ENCODE assay signal across 9 cellular contexts in genomic region chr5:32506251-32506661, GRCh38.
A peak's percentile ranks its signal among the peaks of the same experiment; 100 is the strongest.
DNase-seq lines count a peak whose midpoint lies in the region; ATAC-seq and TF ChIP-seq lines count a peak whose summit lies in the region.
"Had no signal": no experiment of that assay in that cellular context is flagged by ENCODE, and none has a peak within 500 bp of the region (broad histone marks: within the 10 kb centered on the region; RNA-seq: fewer than 3 reads in every experiment).

No MANE protein-coding gene starts in this region.

- intact Hi-C loops in lower lobe of right lung (cut with DNase I) (no loop called here), upper lobe of right lung (cut with DNase I) (no loop called here)

- in situ Hi-C loops in astrocyte of the cerebellum (cut with HindIII; ENCODE audit: low sequenced_read_pairs) = no loop called here

- DNase-seq in DMS53 (lab: John Stamatoyannopoulos, UW) (peak; percentile 8), DMS53 treated with DMSO at 0.1 percent for 48 hours (lab: John Stamatoyannopoulos, UW; ENCODE audit: unreplicated experiment) (no peak), astrocyte of the cerebellum (ENCODE audit: low read depth) (no peak), lower lobe of right lung (no peak), upper lobe of right lung (no peak), WERI-Rb-1 (no peak), NCI-H2029 treated with DMSO at 0.1 percent for 48 hours (lab: John Stamatoyannopoulos, UW) (no peak), NCI-H226 (no peak)
- DNase-seq: naive thymus-derived CD8-positive, alpha-beta T cell had no signal

- H3K9me3 ChIP-seq in lower lobe of right lung (no peaks in the 10 kb centered on the region), upper lobe of right lung (no peaks in the 10 kb centered on the region), WERI-Rb-1 (ENCODE audit: severe bottlenecking) (no peaks in the 10 kb centered on the region)

- H3K4me1 ChIP-seq in lower lobe of right lung (peaks cover 26% of the 10 kb centered on the region), upper lobe of right lung (peaks cover 8% of the 10 kb centered on the region)

- H3K27me3 ChIP-seq in lower lobe of right lung (ENCODE audit: low read depth) = peaks cover 12% of the 10 kb centered on the region
- no peaks in the 10 kb centered on the region for H3K27me3 ChIP-seq in upper lobe of right lung
- peaks cover 91% of the 10 kb centered on the region for H3K27me3 ChIP-seq in WERI-Rb-1 (ENCODE audit: insufficient read depth, low read depth, severe bottlenecking)

- no peaks in the 10 kb centered on the region for H3K36me3 ChIP-seq in lower lobe of right lung
- no peaks in the 10 kb centered on the region for H3K36me3 ChIP-seq in upper lobe of right lung
- no peaks in the 10 kb centered on the region for H3K36me3 ChIP-seq in WERI-Rb-1

- H3K27ac ChIP-seq in lower lobe of right lung (no peak overlapping the region), upper lobe of right lung (peak overlapping the region; percentile 7), WERI-Rb-1 (no peak overlapping the region)

- no peak for TF ChIP-seq CTCF in astrocyte of the cerebellum (IDR thresholded peaks at IDR 0.05; ENCODE audit: low read depth, low read length, missing control alignments)
- no peak for TF ChIP-seq CTCF in lower lobe of right lung (IDR thresholded peaks at IDR 0.05)
- no peak for TF ChIP-seq CTCF in upper lobe of right lung (IDR thresholded peaks at IDR 0.05)
- no peak for TF ChIP-seq CTCF in WERI-Rb-1 (IDR thresholded peaks at IDR 0.05; ENCODE audit: low read depth, low read length)

- H3K4me3 ChIP-seq in astrocyte of the cerebellum (ENCODE audit: low read depth, low read length) = peak overlapping the region; percentile 21
- H3K4me3 ChIP-seq in lower lobe of right lung = no peak overlapping the region
- no peak overlapping the region for H3K4me3 ChIP-seq in upper lobe of right lung
- H3K4me3 ChIP-seq in WERI-Rb-1 (ENCODE audit: low read depth, low read length) = no peak overlapping the region

- ATAC-seq in lower lobe of right lung (peak; percentile 15 to 28), upper lobe of right lung (peak; percentile 17)
- ATAC-seq: naive thymus-derived CD8-positive, alpha-beta T cell had no signal
